1 cellular context compared by ENCODE assay signal in the genomic region with DNA sequence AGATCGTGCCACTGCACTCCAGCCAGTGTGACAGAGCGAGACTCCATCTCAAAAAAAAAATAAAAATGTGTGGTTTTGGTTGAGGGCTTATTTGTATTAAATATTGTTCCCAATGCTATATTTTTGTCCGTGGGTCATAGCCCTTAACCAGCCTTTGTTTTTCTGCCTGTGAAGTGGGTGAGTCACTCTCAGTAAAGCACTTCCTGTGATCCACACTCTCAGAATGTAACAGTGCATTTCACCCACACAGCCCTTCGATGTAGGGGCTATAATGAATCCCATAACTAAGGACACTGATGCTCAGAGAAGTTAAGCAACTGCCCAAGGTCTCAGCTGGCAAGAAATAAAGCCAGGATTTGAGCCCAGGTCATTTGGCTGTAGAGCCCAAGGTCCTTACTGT.
TF ChIP-seq lines count a peak whose summit lies in the region.

No MANE protein-coding gene starts in this region.

TF ChIP-seq in GM23338, 12 proteins besides CTCF, POLR2A, EP300 and RAD21:
- TF ChIP-seq ETS1 (IDR thresholded peaks at IDR 0.05): no peak
- TF ChIP-seq ZNF114 (CRISPR knock-in tag; IDR thresholded peaks at IDR 0.05): no peak
